ENCODE assay signal across 1 cellular context in the genomic region with DNA sequence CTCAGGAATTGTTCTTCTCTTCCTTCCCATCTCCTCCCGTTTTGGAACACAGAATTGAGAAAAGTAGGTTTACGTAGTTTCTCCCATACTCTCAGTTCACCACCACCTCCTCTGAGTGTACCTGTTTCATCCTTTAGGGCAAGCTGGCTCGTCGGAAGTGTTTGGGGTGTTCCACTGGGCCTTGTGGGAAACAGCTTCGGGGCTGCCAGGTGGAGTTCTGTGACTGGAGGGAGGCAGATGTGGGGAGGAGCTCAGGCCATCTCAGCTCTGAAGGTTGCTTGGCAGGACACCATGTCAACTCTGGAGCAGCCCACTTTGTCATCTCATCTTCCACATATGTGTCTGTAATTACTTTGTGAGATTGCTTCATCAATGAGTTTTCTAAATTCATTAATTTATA.
TF ChIP-seq lines count a peak whose summit lies in the region.

No MANE protein-coding gene starts in this region.

TF ChIP-seq in GM23338, 12 proteins besides CTCF, POLR2A, EP300 and RAD21 (continued from another document):
- TF ChIP-seq, protein P1, sequence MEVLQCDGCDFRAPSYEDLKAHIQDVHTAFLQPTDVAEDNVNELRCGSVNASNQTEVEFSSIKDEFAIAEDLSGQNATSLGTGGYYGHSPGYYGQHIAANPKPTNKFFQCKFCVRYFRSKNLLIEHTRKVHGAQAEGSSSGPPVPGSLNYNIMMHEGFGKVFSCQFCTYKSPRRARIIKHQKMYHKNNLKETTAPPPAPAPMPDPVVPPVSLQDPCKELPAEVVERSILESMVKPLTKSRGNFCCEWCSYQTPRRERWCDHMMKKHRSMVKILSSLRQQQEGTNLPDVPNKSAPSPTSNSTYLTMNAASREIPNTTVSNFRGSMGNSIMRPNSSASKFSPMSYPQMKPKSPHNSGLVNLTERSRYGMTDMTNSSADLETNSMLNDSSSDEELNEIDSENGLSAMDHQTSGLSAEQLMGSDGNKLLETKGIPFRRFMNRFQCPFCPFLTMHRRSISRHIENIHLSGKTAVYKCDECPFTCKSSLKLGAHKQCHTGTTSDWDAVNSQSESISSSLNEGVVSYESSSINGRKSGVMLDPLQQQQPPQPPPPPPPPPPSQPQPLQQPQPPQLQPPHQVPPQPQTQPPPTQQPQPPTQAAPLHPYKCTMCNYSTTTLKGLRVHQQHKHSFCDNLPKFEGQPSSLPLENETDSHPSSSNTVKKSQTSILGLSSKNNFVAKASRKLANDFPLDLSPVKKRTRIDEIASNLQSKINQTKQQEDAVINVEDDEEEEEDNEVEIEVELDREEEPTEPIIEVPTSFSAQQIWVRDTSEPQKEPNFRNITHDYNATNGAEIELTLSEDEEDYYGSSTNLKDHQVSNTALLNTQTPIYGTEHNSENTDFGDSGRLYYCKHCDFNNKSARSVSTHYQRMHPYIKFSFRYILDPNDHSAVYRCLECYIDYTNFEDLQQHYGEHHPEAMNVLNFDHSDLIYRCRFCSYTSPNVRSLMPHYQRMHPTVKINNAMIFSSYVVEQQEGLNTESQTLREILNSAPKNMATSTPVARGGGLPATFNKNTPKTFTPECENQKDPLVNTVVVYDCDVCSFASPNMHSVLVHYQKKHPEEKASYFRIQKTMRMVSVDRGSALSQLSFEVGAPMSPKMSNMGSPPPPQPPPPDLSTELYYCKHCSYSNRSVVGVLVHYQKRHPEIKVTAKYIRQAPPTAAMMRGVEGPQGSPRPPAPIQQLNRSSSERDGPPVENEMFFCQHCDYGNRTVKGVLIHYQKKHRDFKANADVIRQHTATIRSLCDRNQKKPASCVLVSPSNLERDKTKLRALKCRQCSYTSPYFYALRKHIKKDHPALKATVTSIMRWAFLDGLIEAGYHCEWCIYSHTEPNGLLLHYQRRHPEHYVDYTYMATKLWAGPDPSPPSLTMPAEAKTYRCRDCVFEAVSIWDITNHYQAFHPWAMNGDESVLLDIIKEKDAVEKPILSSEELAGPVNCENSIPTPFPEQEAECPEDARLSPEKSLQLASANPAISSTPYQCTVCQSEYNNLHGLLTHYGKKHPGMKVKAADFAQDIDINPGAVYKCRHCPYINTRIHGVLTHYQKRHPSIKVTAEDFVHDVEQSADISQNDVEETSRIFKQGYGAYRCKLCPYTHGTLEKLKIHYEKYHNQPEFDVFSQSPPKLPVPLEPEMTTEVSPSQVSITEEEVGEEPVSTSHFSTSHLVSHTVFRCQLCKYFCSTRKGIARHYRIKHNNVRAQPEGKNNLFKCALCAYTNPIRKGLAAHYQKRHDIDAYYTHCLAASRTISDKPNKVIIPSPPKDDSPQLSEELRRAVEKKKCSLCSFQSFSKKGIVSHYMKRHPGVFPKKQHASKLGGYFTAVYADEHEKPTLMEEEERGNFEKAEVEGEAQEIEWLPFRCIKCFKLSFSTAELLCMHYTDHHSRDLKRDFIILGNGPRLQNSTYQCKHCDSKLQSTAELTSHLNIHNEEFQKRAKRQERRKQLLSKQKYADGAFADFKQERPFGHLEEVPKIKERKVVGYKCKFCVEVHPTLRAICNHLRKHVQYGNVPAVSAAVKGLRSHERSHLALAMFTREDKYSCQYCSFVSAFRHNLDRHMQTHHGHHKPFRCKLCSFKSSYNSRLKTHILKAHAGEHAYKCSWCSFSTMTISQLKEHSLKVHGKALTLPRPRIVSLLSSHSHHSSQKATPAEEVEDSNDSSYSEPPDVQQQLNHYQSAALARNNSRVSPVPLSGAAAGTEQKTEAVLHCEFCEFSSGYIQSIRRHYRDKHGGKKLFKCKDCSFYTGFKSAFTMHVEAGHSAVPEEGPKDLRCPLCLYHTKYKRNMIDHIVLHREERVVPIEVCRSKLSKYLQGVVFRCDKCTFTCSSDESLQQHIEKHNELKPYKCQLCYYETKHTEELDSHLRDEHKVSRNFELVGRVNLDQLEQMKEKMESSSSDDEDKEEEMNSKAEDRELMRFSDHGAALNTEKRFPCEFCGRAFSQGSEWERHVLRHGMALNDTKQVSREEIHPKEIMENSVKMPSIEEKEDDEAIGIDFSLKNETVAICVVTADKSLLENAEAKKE (CRISPR knock-in tag; IDR thresholded peaks at IDR 0.05), result no peak
- TF ChIP-seq EZH2 (IDR thresholded peaks at IDR 0.05; ENCODE audit: low read depth, unreplicated experiment) (no peak), ZNF114 (CRISPR knock-in tag; IDR thresholded peaks at IDR 0.05) (no peak), CREB1 (CRISPR knock-in tag; IDR thresholded peaks at IDR 0.05; ENCODE audit: low read depth) (no peak), EZH2phosphoT487 (IDR thresholded peaks at IDR 0.05; ENCODE audit: unreplicated experiment) (no peak), POLR2AphosphoS5 (IDR thresholded peaks at IDR 0.05; ENCODE audit: low read depth) (no peak), ZNF331 (CRISPR knock-in tag; IDR thresholded peaks at IDR 0.05; ENCODE audit: low read depth) (no peak), JUNB (IDR thresholded peaks at IDR 0.05; ENCODE audit: unreplicated experiment) (no peak), STAT1 (IDR thresholded peaks at IDR 0.05; ENCODE audit: unreplicated experiment) (no peak), NANOG (IDR thresholded peaks at IDR 0.05; ENCODE audit: borderline replicate concordance) (no peak)
- TF ChIP-seq, protein P2, sequence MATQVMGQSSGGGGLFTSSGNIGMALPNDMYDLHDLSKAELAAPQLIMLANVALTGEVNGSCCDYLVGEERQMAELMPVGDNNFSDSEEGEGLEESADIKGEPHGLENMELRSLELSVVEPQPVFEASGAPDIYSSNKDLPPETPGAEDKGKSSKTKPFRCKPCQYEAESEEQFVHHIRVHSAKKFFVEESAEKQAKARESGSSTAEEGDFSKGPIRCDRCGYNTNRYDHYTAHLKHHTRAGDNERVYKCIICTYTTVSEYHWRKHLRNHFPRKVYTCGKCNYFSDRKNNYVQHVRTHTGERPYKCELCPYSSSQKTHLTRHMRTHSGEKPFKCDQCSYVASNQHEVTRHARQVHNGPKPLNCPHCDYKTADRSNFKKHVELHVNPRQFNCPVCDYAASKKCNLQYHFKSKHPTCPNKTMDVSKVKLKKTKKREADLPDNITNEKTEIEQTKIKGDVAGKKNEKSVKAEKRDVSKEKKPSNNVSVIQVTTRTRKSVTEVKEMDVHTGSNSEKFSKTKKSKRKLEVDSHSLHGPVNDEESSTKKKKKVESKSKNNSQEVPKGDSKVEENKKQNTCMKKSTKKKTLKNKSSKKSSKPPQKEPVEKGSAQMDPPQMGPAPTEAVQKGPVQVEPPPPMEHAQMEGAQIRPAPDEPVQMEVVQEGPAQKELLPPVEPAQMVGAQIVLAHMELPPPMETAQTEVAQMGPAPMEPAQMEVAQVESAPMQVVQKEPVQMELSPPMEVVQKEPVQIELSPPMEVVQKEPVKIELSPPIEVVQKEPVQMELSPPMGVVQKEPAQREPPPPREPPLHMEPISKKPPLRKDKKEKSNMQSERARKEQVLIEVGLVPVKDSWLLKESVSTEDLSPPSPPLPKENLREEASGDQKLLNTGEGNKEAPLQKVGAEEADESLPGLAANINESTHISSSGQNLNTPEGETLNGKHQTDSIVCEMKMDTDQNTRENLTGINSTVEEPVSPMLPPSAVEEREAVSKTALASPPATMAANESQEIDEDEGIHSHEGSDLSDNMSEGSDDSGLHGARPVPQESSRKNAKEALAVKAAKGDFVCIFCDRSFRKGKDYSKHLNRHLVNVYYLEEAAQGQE (IDR thresholded peaks at IDR 0.05; ENCODE audit: unreplicated experiment), result no peak
